Comparison of ENCODE assay signal across 1 cellular context in the genomic region with DNA sequence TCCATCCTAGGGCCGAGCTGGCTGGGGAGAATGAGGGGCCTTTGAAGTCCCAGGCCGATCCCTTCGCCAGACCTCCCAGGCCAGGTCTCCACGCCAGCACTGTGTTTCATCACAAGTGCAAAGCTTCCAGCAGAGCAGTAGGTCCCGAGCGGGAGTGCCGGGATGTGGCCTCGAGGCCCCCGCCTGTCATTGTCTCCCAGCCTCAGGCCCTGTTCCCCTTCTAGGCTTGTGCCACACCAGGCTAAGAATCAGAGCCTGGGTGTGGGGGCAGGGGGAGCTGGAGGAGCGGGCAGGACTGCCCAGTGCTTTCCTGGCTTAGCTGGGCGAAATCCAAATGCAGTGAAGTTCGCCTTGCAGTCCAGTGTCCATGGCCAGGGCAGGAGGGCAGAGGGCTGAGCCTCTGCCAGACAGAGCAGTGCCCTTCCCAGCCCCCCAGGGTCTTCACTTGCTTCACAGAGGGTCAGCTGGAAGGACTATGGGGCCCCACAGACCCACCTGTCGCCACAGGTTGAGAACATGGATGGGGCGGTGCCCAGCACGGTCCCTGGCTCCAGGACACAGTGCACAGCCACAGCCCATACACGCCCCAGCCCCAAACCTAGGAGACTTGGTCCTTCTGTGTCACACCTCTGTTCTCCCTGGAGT.
TF ChIP-seq lines count a peak whose summit lies in the region.

No MANE protein-coding gene starts in this region.

TF ChIP-seq in H1, 55 proteins besides CTCF, POLR2A, EP300 and RAD21:
- no peak for TF ChIP-seq CREB1 (IDR thresholded peaks at IDR 0.05)
- no peak for TF ChIP-seq GTF2F1 (IDR thresholded peaks at IDR 0.05; ENCODE audit: borderline replicate concordance, low read depth, low read length)
- no peak for TF ChIP-seq TCF12 (IDR thresholded peaks at IDR 0.05; ENCODE audit: low read depth, low read length)
- no peak for TF ChIP-seq NRF1 (IDR thresholded peaks at IDR 0.05; ENCODE audit: low read depth, low read length)
- TF ChIP-seq JUND (IDR thresholded peaks at IDR 0.05; ENCODE audit: low read length), result no peak
- TF ChIP-seq HDAC6 (IDR thresholded peaks at IDR 0.05; ENCODE audit: low read depth, low read length), result no peak
- no peak for TF ChIP-seq ASH2L (IDR thresholded peaks at IDR 0.05; ENCODE audit: low read length)
- TF ChIP-seq TBP (IDR thresholded peaks at IDR 0.05; ENCODE audit: low read depth, low read length), result no peak
- TF ChIP-seq E2F6 (IDR thresholded peaks at IDR 0.05), result no peak
- TF ChIP-seq ZNF274 (IDR thresholded peaks at IDR 0.05; ENCODE audit: borderline replicate concordance, extremely low read depth, low read length), result no peak
- no peak for TF ChIP-seq SUZ12 (IDR thresholded peaks at IDR 0.05; ENCODE audit: low read length)
- no peak for TF ChIP-seq SP2 (IDR thresholded peaks at IDR 0.05; ENCODE audit: low read length)
- no peak for TF ChIP-seq BCL11A (IDR thresholded peaks at IDR 0.05; ENCODE audit: low read depth in 2 of 2, low read length in 2 of 2)
- no peak for TF ChIP-seq PHF8 (conservative IDR thresholded peaks at IDR 0.05; ENCODE audit: low read depth, low read length)
- no peak for TF ChIP-seq EGR1 (IDR thresholded peaks at IDR 0.05; ENCODE audit: borderline replicate concordance, low read depth, low read length)
- no peak for TF ChIP-seq KDM1A (IDR thresholded peaks at IDR 0.05; ENCODE audit: borderline replicate concordance, low read length)
- no peak for TF ChIP-seq RNF2 (IDR thresholded peaks at IDR 0.05; ENCODE audit: borderline replicate concordance, low read depth, low read length, missing control alignments, poor library complexity, severe bottlenecking)
- TF ChIP-seq KDM5A (IDR thresholded peaks at IDR 0.05; ENCODE audit: low read length), result no peak
